In the genomic region with DNA sequence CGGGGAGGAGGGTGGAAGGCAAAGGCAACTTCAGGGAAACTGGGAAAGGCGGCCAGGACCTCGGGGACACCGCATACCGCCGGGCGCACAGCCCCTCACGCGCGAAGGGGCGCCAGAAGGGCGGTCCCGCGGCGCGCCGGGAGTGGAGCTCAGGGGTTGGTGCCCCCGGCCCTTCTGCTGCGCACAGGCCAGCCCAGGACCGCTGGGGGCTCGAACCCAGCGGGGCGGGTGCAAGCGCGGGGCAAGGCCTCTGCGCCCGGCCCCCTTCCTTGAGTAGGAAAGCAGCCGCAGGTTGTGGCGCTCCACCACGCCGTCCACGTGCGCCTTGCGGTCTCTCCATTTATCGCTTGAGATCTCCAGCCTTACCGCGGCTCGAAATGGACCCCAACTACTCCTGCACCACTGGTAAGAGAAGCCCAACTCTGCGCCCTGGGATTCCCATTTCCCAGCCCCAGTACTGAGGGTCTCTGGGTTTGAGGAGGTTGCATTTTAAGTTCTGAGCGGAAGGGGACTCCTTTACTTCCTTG, we compare ENCODE assay signal across 15 cellular contexts. TPM values are rescaled to one million over a fixed set of nuclear protein-coding genes. Genes with fewer than 3 reads are reported as not detected.
DNase-seq lines count a peak whose midpoint lies in the region; ATAC-seq and TF ChIP-seq lines count a peak whose summit lies in the region.
"Had no signal": no experiment of that assay in that cellular context is flagged by ENCODE, and none has a peak within 500 bp of the region (broad histone marks: within the 10 kb centered on the region; RNA-seq: fewer than 3 reads in every experiment).

No MANE protein-coding gene starts in this region.

- peak; percentile 55 for DNase-seq in SK-N-SH
- DNase-seq in Peyer's patch, result no peak
- DNase-seq in endodermal cell, result peak; percentile 64
- DNase-seq in psoas muscle, result no peak
- no peak for DNase-seq in immature natural killer cell
- DNase-seq in MCF 10A (ENCODE audit: unreplicated experiment), result no peak
- DNase-seq: activated CD4-positive, alpha-beta memory T cell treated with anti-CD3 and anti-CD28 coated beads for 36 hours; aorta; midbrain; SW 1271; thyroid gland had no signal

- H3K4me1 Mint-ChIP-seq in endodermal cell, result peaks cover 18% of the 10 kb centered on the region
- peaks cover 6 to 25% of the 10 kb centered on the region in 2 donors for H3K4me1 Mint-ChIP-seq in immature natural killer cell
- H3K4me1 Mint-ChIP-seq in MCF 10A (ENCODE audit: insufficient read depth, unreplicated experiment), result peaks cover 16% of the 10 kb centered on the region

- H3K27ac ChIP-seq in SK-N-SH (ENCODE audit: low read depth in 2 of 2, low read length in 1 of 2) (no peak overlapping the region), Peyer's patch (no peak overlapping the region), endodermal cell (ENCODE audit: low read depth, low read length) (no peak overlapping the region), psoas muscle (no peak overlapping the region)
- H3K27ac ChIP-seq: 22Rv1, thyroid gland had no signal

- no peak for TF ChIP-seq EP300 in SK-N-SH (IDR thresholded peaks at IDR 0.05; ENCODE audit: borderline replicate concordance in 1 of 2, low read depth in 1 of 2, low read length in 1 of 2)

- no peaks in the 10 kb centered on the region for H3F3A ChIP-seq in SK-N-SH (replicated peaks; ENCODE audit: insufficient read depth)

- H3K27me3 ChIP-seq in SK-N-SH (ENCODE audit: insufficient read depth) (peaks cover 31% of the 10 kb centered on the region; the same call in 1 of the 2 replicates), Peyer's patch (peaks cover 0 to 11% of the 10 kb centered on the region in 2 donors), endodermal cell (ENCODE audit: control insufficient read depth, insufficient read depth, low read length, poor library complexity, severe bottlenecking) (peaks cover 100% of the 10 kb centered on the region), psoas muscle (ENCODE audit: insufficient read depth in 3 of 3, low read length in 2 of 3) (peaks cover 0 to 2% (median 0%) of the 10 kb centered on the region in 3 donors)

- no peaks in the 10 kb centered on the region for H4K20me1 ChIP-seq in SK-N-SH (ENCODE audit: insufficient read depth)

- TF ChIP-seq RAD21 in SK-N-SH (IDR thresholded peaks at IDR 0.05; ENCODE audit: low read length), result no peak

- H3K4me3 ChIP-seq in SK-N-SH (ENCODE audit: low read depth in 2 of 2, low read length in 1 of 2), result peak overlapping the region in 1 of 2 experiments; percentile 37; a peak in 2 of 4 replicates
- peak overlapping the region in 3 of 4 donors; percentile 22 to 31 (median 24) for H3K4me3 ChIP-seq in Peyer's patch
- peak overlapping the region; percentile 35 for H3K4me3 ChIP-seq in endodermal cell (ENCODE audit: low read length)
- H3K4me3 ChIP-seq in psoas muscle, result peak overlapping the region; percentile 4
- H3K4me3 ChIP-seq: thyroid gland had no signal

- no peaks in the 10 kb centered on the region for H3K9me3 Mint-ChIP-seq in endodermal cell
- no peaks in the 10 kb centered on the region for H3K9me3 Mint-ChIP-seq in immature natural killer cell
- no peaks in the 10 kb centered on the region for H3K9me3 Mint-ChIP-seq in MCF 10A (ENCODE audit: unreplicated experiment)
- H3K9me3 Mint-ChIP-seq: activated CD4-positive, alpha-beta memory T cell treated with anti-CD3 and anti-CD28 coated beads for 36 hours had no signal

- no peaks in the 10 kb centered on the region for H3K9me2 ChIP-seq in SK-N-SH

- H3K9ac ChIP-seq in SK-N-SH (no peak overlapping the region), endodermal cell (ENCODE audit: extremely low read depth, low read length, poor library complexity, severe bottlenecking) (no peak overlapping the region)

- H3K9me3 ChIP-seq in SK-N-SH (no peaks in the 10 kb centered on the region), Peyer's patch (no peaks in the 10 kb centered on the region), endodermal cell (ENCODE audit: control insufficient read depth, low read length) (no peaks in the 10 kb centered on the region), psoas muscle (no peaks in the 10 kb centered on the region)
- H3K9me3 ChIP-seq: thyroid gland had no signal

- H3K36me3 Mint-ChIP-seq in endodermal cell (ENCODE audit: low read depth) (no peaks in the 10 kb centered on the region), immature natural killer cell (no peaks in the 10 kb centered on the region), MCF 10A (ENCODE audit: insufficient read depth, unreplicated experiment) (no peaks in the 10 kb centered on the region)
- H3K36me3 Mint-ChIP-seq: activated CD4-positive, alpha-beta memory T cell treated with anti-CD3 and anti-CD28 coated beads for 36 hours had no signal

- ATAC-seq in SK-N-SH treated with all-trans-retinoic acid at 6 μM for 48 hours (no peak), psoas muscle (no peak), GM19324 (IDR thresholded peaks at IDR 0.05; ENCODE audit: low FRiP score, unreplicated experiment) (no peak)

- H3K27ac Mint-ChIP-seq in endodermal cell (no peak overlapping the region), immature natural killer cell (no peak overlapping the region), MCF 10A (ENCODE audit: low read depth, unreplicated experiment) (no peak overlapping the region)
- H3K27ac Mint-ChIP-seq: activated CD4-positive, alpha-beta memory T cell treated with anti-CD3 and anti-CD28 coated beads for 36 hours had no signal

- TF ChIP-seq CTCF in SK-N-SH (IDR thresholded peaks at IDR 0.05) (no peak), Peyer's patch (IDR thresholded peaks at IDR 0.05) (no peak), endodermal cell (conservative IDR thresholded peaks at IDR 0.05) (no peak), psoas muscle (IDR thresholded peaks at IDR 0.05) (no peak), MCF 10A (IDR thresholded peaks at IDR 0.05; ENCODE audit: unreplicated experiment) (no peak)

- H3K4me3 Mint-ChIP-seq in endodermal cell, result peak overlapping the region; percentile 43
- H3K4me3 Mint-ChIP-seq in immature natural killer cell, result no peak overlapping the region
- no peak overlapping the region for H3K4me3 Mint-ChIP-seq in MCF 10A (ENCODE audit: unreplicated experiment)

- 30% methylated on average over 21 of the region's 40 CpGs for WGBS in SK-N-SH (ENCODE audit: low lambda C conversion rate)
- 0 to 4% methylated on average over 7 to 40 of the region's 40 CpGs for WGBS in endodermal cell (ENCODE audit: insufficient coverage in 1 of 2, insufficient read length in 1 of 2), 2 experiments
- WGBS in psoas muscle, 3 donors, result 54 to 56% (median 55%) methylated on average over 38 to 40 of the region's 40 CpGs

- POLR2A ChIA-PET in SK-N-SH (lab: Yijun Ruan, JAX), result no interaction called here
- POLR2A ChIA-PET in MCF 10A (lab: Yijun Ruan, JAX), result interaction anchor here (2.0 kb wide), 1 partner anchor 29 kb away, joined by 4 read pairs; no protein-coding TSS in a partner anchor

- H2AFZ ChIP-seq in SK-N-SH (ENCODE audit: low read depth), result no peak overlapping the region

- BruUV-seq in MCF 10A (replicated peaks; lab: Mats Ljungman, UMichigan), result no TSS peak

- no peaks in the 10 kb centered on the region for H3K79me2 ChIP-seq in SK-N-SH (ENCODE audit: insufficient read depth)

- peaks cover 100% of the 10 kb centered on the region for H3K27me3 Mint-ChIP-seq in endodermal cell (ENCODE audit: insufficient read depth)
- H3K27me3 Mint-ChIP-seq in immature natural killer cell (ENCODE audit: low read depth in 3 of 3), result peaks cover 23 to 36% (median 24%) of the 10 kb centered on the region in 3 donors
- H3K27me3 Mint-ChIP-seq in MCF 10A (ENCODE audit: insufficient read depth, unreplicated experiment), result no peaks in the 10 kb centered on the region

- intact Hi-C loops in psoas muscle (cut with DNase I) (loop anchor here in 1 of 2 donors (5.0 kb wide), 1 partner anchor 33 kb away; no protein-coding TSS in a partner anchor), MCF 10A (cut with micrococcal nuclease) (no loop called here)

- H3K36me3 ChIP-seq in SK-N-SH (replicated peaks in 1 of 2; ENCODE audit: control insufficient read depth in 1 of 2, insufficient read depth in 2 of 2, low read length in 1 of 2) (no peaks in the 10 kb centered on the region), Peyer's patch (no peaks in the 10 kb centered on the region), endodermal cell (ENCODE audit: control insufficient read depth, insufficient read depth, low read length) (no peaks in the 10 kb centered on the region), psoas muscle (ENCODE audit: insufficient read depth in 1 of 2, low read depth in 1 of 2) (no peaks in the 10 kb centered on the region)
- H3K36me3 ChIP-seq: thyroid gland had no signal

- CTCF ChIA-PET in SK-N-SH (lab: Yijun Ruan, JAX), result interaction anchor here (0.7 to 2.1 kb wide), 3 partner anchors 32 to 67 kb away, joined by 3 to 6 read pairs (median 3); no protein-coding TSS in a partner anchor
- CTCF ChIA-PET in MCF 10A (lab: Yijun Ruan, JAX), result interaction anchor here (1.6 kb wide), 1 partner anchor 31 kb away, joined by 7 read pairs; no protein-coding TSS in a partner anchor

- H3K4me1 ChIP-seq in SK-N-SH (ENCODE audit: control insufficient read depth in 1 of 2, insufficient read depth in 2 of 2, low read depth in 1 of 2, low read length in 1 of 2), result peaks cover 0 to 11% of the 10 kb centered on the region in 2 experiments; a peak in 1 of 4 replicates
- H3K4me1 ChIP-seq in Peyer's patch, result peaks cover 0 to 33% (median 0%) of the 10 kb centered on the region in 4 donors
- H3K4me1 ChIP-seq in endodermal cell (ENCODE audit: control insufficient read depth, insufficient read depth, low read length), result no peaks in the 10 kb centered on the region
- peaks cover 5% of the 10 kb centered on the region for H3K4me1 ChIP-seq in psoas muscle

- no peak for TF ChIP-seq POLR2A in Peyer's patch (IDR thresholded peaks at IDR 0.05)

- H3K4me2 ChIP-seq in SK-N-SH, result peak overlapping the region; percentile 50

RNA-seq across cellular contexts. Expression of a gene that starts 3.0 kb away (rescaled TPM):
- 3.5 and 5.4 TPM in 2 replicates for polyA plus RNA-seq in SK-N-SH (2012; rRNA removed)
- polyA plus RNA-seq in SK-N-SH (2012; cell fraction: cytosol; rRNA removed), result 1.4 and 3.6 TPM in 2 replicates
- polyA plus RNA-seq in SK-N-SH (2012; cell fraction: nucleus; rRNA removed), result 0.64 and 1.3 TPM in 2 replicates
- total RNA-seq in Peyer's patch, result 100 to 1,000 TPM in 1 of 4 donors, not detected in 3; 102 TPM
- total RNA-seq in endodermal cell, result not detected
- polyA plus RNA-seq in endodermal cell (2013, experiment 1 of 2), result not detected
- not detected for polyA plus RNA-seq in endodermal cell (2013, experiment 2 of 2)
- 1,000 to 10,000 TPM in 1 of 4 donors, 10 to 100 TPM in 1, 1 to 10 TPM in 2; 4.0 to 1,028 (median 22.4) TPM for total RNA-seq in psoas muscle
- 1,000 to 10,000 TPM in 2 of 3 donors, 100 to 1,000 TPM in 1; 128 to 4,396 (median 1,331) TPM for polyA plus RNA-seq in psoas muscle
- not detected for polyA plus RNA-seq in immature natural killer cell
- not detected in 2 replicates for total RNA-seq in MCF 10A (2022)

RNA-seq across cellular contexts. Expression of a gene that starts 3.0 kb away (rescaled TPM):
- 0.45 and 1.3 TPM in 2 replicates for polyA plus RNA-seq in SK-N-SH (2012; rRNA removed)
- polyA plus RNA-seq in SK-N-SH (2012; cell fraction: cytosol; rRNA removed), result 0.49 and 0.51 TPM in 2 replicates
- 0.15 TPM in 2 replicates for polyA plus RNA-seq in SK-N-SH (2012; cell fraction: nucleus; rRNA removed)
- 100 to 1,000 TPM in 1 of 4 donors, 10 to 100 TPM in 1, 1 to 10 TPM in 2; 3.5 to 252 (median 11.3) TPM for total RNA-seq in Peyer's patch
- total RNA-seq in endodermal cell, result not detected
- 0.78 TPM for polyA plus RNA-seq in endodermal cell (2013, experiment 1 of 2)
- not detected for polyA plus RNA-seq in endodermal cell (2013, experiment 2 of 2)
- 100 to 1,000 TPM in 1 of 4 donors, 10 to 100 TPM in 1, 1 to 10 TPM in 2; 1.4 to 288 (median 12.8) TPM for total RNA-seq in psoas muscle
- polyA plus RNA-seq in psoas muscle, result 100 to 1,000 TPM in 2 of 3 donors, 10 to 100 TPM in 1; 21.8 to 569 (median 300) TPM
- not detected for polyA plus RNA-seq in immature natural killer cell
- total RNA-seq in MCF 10A (2022), result not detected in 2 replicates
- total RNA-seq: activated CD4-positive, alpha-beta memory T cell treated with anti-CD3 and anti-CD28 coated beads for 36 hours had no signal

RNA-seq across cellular contexts. Expression of a gene that starts 9.9 kb away (rescaled TPM):
- polyA plus RNA-seq in SK-N-SH (2012; rRNA removed) (106 and 205 TPM in 2 replicates), psoas muscle (100 to 1,000 TPM; 122 to 556 (median 477) TPM), immature natural killer cell (1 to 10 TPM in 2 of 3 donors, not detected in 1; 1.4 to 2.5 TPM)
- 94.6 and 121 TPM in 2 replicates for polyA plus RNA-seq in SK-N-SH (2012; cell fraction: cytosol; rRNA removed)
- 52.0 and 151 TPM in 2 replicates for polyA plus RNA-seq in SK-N-SH (2012; cell fraction: nucleus; rRNA removed)
- total RNA-seq in Peyer's patch (1,000 to 10,000 TPM in 1 of 4 donors, 100 to 1,000 TPM in 1, 10 to 100 TPM in 2; 53.9 to 2,225 (median 195) TPM), endodermal cell (1 to 10 TPM in 1 of 2 donors, not detected in 1; 5.5 TPM), psoas muscle (100 to 1,000 TPM in 2 of 4 donors, 10 to 100 TPM in 2; 44.1 to 669 (median 256) TPM), MCF 10A (2022) (518 and 934 TPM in 2 replicates)
- 1.8 TPM for polyA plus RNA-seq in endodermal cell (2013, experiment 1 of 2)
- polyA plus RNA-seq in endodermal cell (2013, experiment 2 of 2), result not detected

RNA-seq across cellular contexts. Expression of a gene that starts 16.2 kb away (rescaled TPM):
- polyA plus RNA-seq in SK-N-SH (2012; rRNA removed) (not detected in 2 replicates), psoas muscle (not detected), immature natural killer cell (not detected)
- not detected in 2 replicates for polyA plus RNA-seq in SK-N-SH (2012; cell fraction: cytosol; rRNA removed)
- polyA plus RNA-seq in SK-N-SH (2012; cell fraction: nucleus; rRNA removed), result not detected in 2 replicates
- total RNA-seq in Peyer's patch (10 to 100 TPM in 1 of 4 donors, not detected in 3; 39.3 TPM), endodermal cell (not detected), psoas muscle (not detected), MCF 10A (2022) (not detected in 2 replicates)
- polyA plus RNA-seq in endodermal cell (2013, experiment 1 of 2), result not detected
- polyA plus RNA-seq in endodermal cell (2013, experiment 2 of 2), result not detected
- total RNA-seq: activated CD4-positive, alpha-beta memory T cell treated with anti-CD3 and anti-CD28 coated beads for 36 hours; aorta; M059J; thyroid gland had no signal
- polyA plus RNA-seq: aorta had no signal

RNA-seq across cellular contexts. Expression of a gene that starts 22.3 kb away (rescaled TPM):
- polyA plus RNA-seq in SK-N-SH (2012; rRNA removed) (9.5 and 13.0 TPM in 2 replicates), psoas muscle (1 to 10 TPM; 1.1 to 3.2 (median 1.5) TPM), immature natural killer cell (10 to 100 TPM in 2 of 3 donors, 1 to 10 TPM in 1; 6.4 to 39.1 (median 20.6) TPM)
- 7.8 and 8.5 TPM in 2 replicates for polyA plus RNA-seq in SK-N-SH (2012; cell fraction: cytosol; rRNA removed)
- polyA plus RNA-seq in SK-N-SH (2012; cell fraction: nucleus; rRNA removed), result 2.2 and 5.8 TPM in 2 replicates
- total RNA-seq in Peyer's patch (100 to 1,000 TPM in 1 of 4 donors, 10 to 100 TPM in 2, 1 to 10 TPM in 1; 8.0 to 310 (median 44.1) TPM), endodermal cell (1 to 10 TPM in 1 of 2 donors, not detected in 1; 3.4 TPM), psoas muscle (1 to 10 TPM in 2 of 4 donors, under 1 TPM in 1, not detected in 1; 0.73 to 1.3 (median 1.2) TPM), MCF 10A (2022) (1.7 and 2.4 TPM in 2 replicates)
- polyA plus RNA-seq in endodermal cell (2013, experiment 1 of 2), result 3.5 TPM
- polyA plus RNA-seq in endodermal cell (2013, experiment 2 of 2), result 2.2 TPM

Comparison
In these comparisons a context has a peak if more than half of its experiments do, and no peak if none do; other contexts are left out.
1. DNase-seq: peak in SK-N-SH (single experiment) and endodermal cell (single experiment); none in Peyer's patch (0 of 3), psoas muscle (0 of 2), immature natural killer cell (0 of 3) and MCF 10A (single experiment).
2. RNA of a gene that starts 9.9 kb away (total RNA-seq): 518 to 934 TPM in MCF 10A, 44.1 to 669 TPM in psoas muscle and 53.9 to 2,225 TPM in Peyer's patch; 5.5 TPM in endodermal cell; every median in the first group is over 4 times any median in the second.